2 cellular contexts compared by ENCODE assay signal in the genomic region with DNA sequence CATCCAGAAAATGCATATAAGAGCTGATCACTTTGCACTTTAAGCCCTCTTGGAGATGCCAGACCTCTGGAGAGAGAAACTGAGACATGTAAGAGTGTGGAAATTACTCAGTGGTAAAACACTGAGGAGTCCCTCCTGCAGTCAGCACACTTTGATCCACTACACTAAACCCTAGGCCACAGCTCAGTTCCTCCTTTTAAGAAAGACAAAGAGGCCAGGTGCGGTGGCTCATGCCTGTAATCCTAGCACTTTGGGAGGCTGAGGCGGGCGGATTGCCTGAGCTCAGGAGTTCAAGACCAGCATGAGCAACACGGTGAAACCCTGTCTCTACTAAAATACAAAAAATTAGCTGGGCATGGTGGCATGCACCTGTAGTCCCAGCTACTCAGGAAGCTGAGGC. TPM values are rescaled to one million over a fixed set of nuclear protein-coding genes. Genes with fewer than 3 reads are reported as not detected.
"Had no signal": no experiment of that assay in that cellular context is flagged by ENCODE, and none has a peak within 500 bp of the region (broad histone marks: within the 10 kb centered on the region; RNA-seq: fewer than 3 reads in every experiment).

No MANE protein-coding gene starts in this region.

RNA-seq across cellular contexts. Expression of gene FOXD1, which starts 38.7 kb away (rescaled TPM):
- total RNA-seq: activated CD4-positive, alpha-beta T cell treated with anti-CD3 and anti-CD28 coated beads, Interleukin-2, amount 10 ng/mL, durations not matched to agents 7 days and 5 days; cardiac muscle cell had no signal
